ENCODE assay signal across 18 cellular contexts in genomic region chr16:85017603-85018002, GRCh38.
"Had no signal": no experiment of that assay in that cellular context is flagged by ENCODE, and none has a peak within 500 bp of the region (broad histone marks: within the 10 kb centered on the region; RNA-seq: fewer than 3 reads in every experiment).

No MANE protein-coding gene starts in this region.

- H3K4me3 ChIP-seq: cardiac muscle cell, colonic mucosa, dorsolateral prefrontal cortex, neural progenitor cell, psoas muscle, sigmoid colon, thoracic aorta, upper lobe of left lung, vagina had no signal

- H3K4me2 ChIP-seq: neural progenitor cell had no signal

- DNase-seq: activated CD4-positive, CD25-positive, alpha-beta regulatory T cell; activated CD8-positive, alpha-beta T cell treated with anti-CD3 and anti-CD28 coated beads, Interleukin-2, amount 10 ng/mL, durations not matched to agents 7 days and 5 days; anterior cingulate cortex; cerebellar nuclear complex; colonic mucosa; dorsolateral prefrontal cortex; effector memory CD4-positive, alpha-beta T cell; glutamatergic neuron; left cardiac atrium; left ventricle myocardium superior; naive B cell; psoas muscle; sigmoid colon had no signal

- H2AFZ ChIP-seq: neural progenitor cell had no signal

- ATAC-seq: left ventricle myocardium superior, psoas muscle had no signal

- H3K9ac ChIP-seq: neural progenitor cell had no signal

- H3K27ac ChIP-seq: cardiac muscle cell, colonic mucosa, dorsolateral prefrontal cortex, neural progenitor cell, psoas muscle, sigmoid colon, thoracic aorta, vagina had no signal

- H3K36me3 ChIP-seq: cardiac muscle cell, colonic mucosa, neural progenitor cell, sigmoid colon, thoracic aorta, upper lobe of left lung, vagina had no signal

- H3K9me3 ChIP-seq: colonic mucosa, psoas muscle, sigmoid colon, thoracic aorta, upper lobe of left lung, vagina had no signal

- H3K4me1 ChIP-seq: colonic mucosa, neural progenitor cell had no signal

- H3K27me3 ChIP-seq: colonic mucosa, dorsolateral prefrontal cortex, sigmoid colon, upper lobe of left lung, vagina had no signal
